ENCODE assay signal across 9 cellular contexts in genomic region chr5:57277085-57277484, GRCh38.
A peak's percentile ranks its signal among the peaks of the same experiment; 100 is the strongest.
DNase-seq lines count a peak whose midpoint lies in the region; ATAC-seq and TF ChIP-seq lines count a peak whose summit lies in the region.
"Had no signal": no experiment of that assay in that cellular context is flagged by ENCODE, and none has a peak within 500 bp of the region (broad histone marks: within the 10 kb centered on the region; RNA-seq: fewer than 3 reads in every experiment).

No MANE protein-coding gene starts in this region.

- ATAC-seq in body of pancreas (no peak), lower lobe of right lung (no peak)

- TF ChIP-seq CTCF in body of pancreas (IDR thresholded peaks at IDR 0.05): peak in 4 of 7 experiments; percentile 15 to 46 (median 41)
- TF ChIP-seq CTCF in neural cell (IDR thresholded peaks at IDR 0.05; ENCODE audit: poor library complexity, severe bottlenecking): peak; percentile 58
- TF ChIP-seq CTCF in lower lobe of right lung (IDR thresholded peaks at IDR 0.05): no peak

- no peaks in the 10 kb centered on the region for H3K9me3 ChIP-seq in body of pancreas
- H3K9me3 ChIP-seq in neural cell (ENCODE audit: low read length): no peaks in the 10 kb centered on the region
- no peaks in the 10 kb centered on the region for H3K9me3 ChIP-seq in lower lobe of right lung

- H3K4me3 ChIP-seq in body of pancreas (no peak overlapping the region), neural cell (ENCODE audit: low read length) (no peak overlapping the region), lower lobe of right lung (no peak overlapping the region)

- H3K4me1 ChIP-seq in body of pancreas (no peaks in the 10 kb centered on the region), lower lobe of right lung (no peaks in the 10 kb centered on the region)

- TF ChIP-seq POLR2A in body of pancreas (IDR thresholded peaks at IDR 0.05): no peak

- WGBS in body of pancreas, 2 donors: 83 to 91% methylated on average over 1 of the region's 1 CpG

- no peak overlapping the region for H3K4me2 ChIP-seq in neural cell (ENCODE audit: low read length)

- no peak for TF ChIP-seq EP300 in neural cell (conservative IDR thresholded peaks at IDR 0.05; ENCODE audit: poor library complexity, severe bottlenecking)

- intact Hi-C loops in body of pancreas (cut with DNase I): no loop called here
- intact Hi-C loops in lower lobe of right lung (cut with DNase I): no loop called here

- no peaks in the 10 kb centered on the region for H4K20me1 ChIP-seq in neural cell (ENCODE audit: insufficient read depth)

- H3K36me3 ChIP-seq in body of pancreas (replicated peaks in 1 of 2; ENCODE audit: insufficient read depth in 1 of 2, low read depth in 2 of 2) (no peaks in the 10 kb centered on the region), neural cell (ENCODE audit: insufficient read depth, low read length) (no peaks in the 10 kb centered on the region), lower lobe of right lung (no peaks in the 10 kb centered on the region)

- no peaks in the 10 kb centered on the region for H3F3A ChIP-seq in neural cell (ENCODE audit: insufficient read depth, low read length, poor library complexity, severe bottlenecking)

- H3K27me3 ChIP-seq in body of pancreas (no peaks in the 10 kb centered on the region), neural cell (ENCODE audit: insufficient read depth, low read depth, low read length) (no peaks in the 10 kb centered on the region), lower lobe of right lung (ENCODE audit: low read depth) (no peaks in the 10 kb centered on the region)

- H3K9me2 ChIP-seq in neural cell (ENCODE audit: insufficient read depth, low read length): no peaks in the 10 kb centered on the region

- TF ChIP-seq RAD21 in neural cell (conservative IDR thresholded peaks at IDR 0.05): peak; percentile 68

- H3K9ac ChIP-seq in neural cell (ENCODE audit: low read length): no peak overlapping the region

- H2AFZ ChIP-seq in neural cell (ENCODE audit: low read depth, low read length): no peak overlapping the region

- H3K27ac ChIP-seq in body of pancreas (no peak overlapping the region), neural cell (ENCODE audit: low read length) (no peak overlapping the region), lower lobe of right lung (no peak overlapping the region)

- no peaks in the 10 kb centered on the region for H3K79me2 ChIP-seq in neural cell (replicated peaks; ENCODE audit: insufficient read depth, low read length)

- DNase-seq in DMS53 (lab: John Stamatoyannopoulos, UW) (peak; percentile 21), DMS53 treated with DMSO at 0.1 percent for 48 hours (lab: John Stamatoyannopoulos, UW; ENCODE audit: unreplicated experiment) (no peak), LoVo (ENCODE audit: low spot score) (peak; percentile 25), body of pancreas (no peak), NCI-H1092 (lab: John Stamatoyannopoulos, UW) (no peak), lower lobe of right lung (no peak)
- no peak for DNase-seq in activated naive CD4-positive, alpha-beta T cell treated with Interleukin-2 at 50 U/mL for 16 hours
- DNase-seq: activated CD4-positive, alpha-beta memory T cell treated with anti-CD3 and anti-CD28 coated beads, Interleukin-2, amount 10 ng/mL, durations not matched to agents 7 days and 5 days had no signal

TF ChIP-seq in neural cell, 6 proteins besides CTCF, POLR2A, EP300 and RAD21:
- TF ChIP-seq TAF1 (IDR thresholded peaks at IDR 0.05; ENCODE audit: low read depth) (no peak), SMC3 (conservative IDR thresholded peaks at IDR 0.05; ENCODE audit: poor library complexity) (peak; percentile 68)
TF ChIP-seq in neural cell: peak in this region for 1.

Comparison
In these comparisons a context has a peak if more than half of its experiments do, and no peak if none do; other contexts are left out.
1. DNase-seq: peak in DMS53 (single experiment) and LoVo (single experiment); none in DMS53 treated with DMSO at 0.1 percent for 48 hours (single experiment), body of pancreas (0 of 4), activated naive CD4-positive, alpha-beta T cell treated with Interleukin-2 at 50 U/mL for 16 hours (single experiment), NCI-H1092 (single experiment) and lower lobe of right lung (single experiment).